8 cellular contexts compared by ENCODE assay signal in the genomic region with DNA sequence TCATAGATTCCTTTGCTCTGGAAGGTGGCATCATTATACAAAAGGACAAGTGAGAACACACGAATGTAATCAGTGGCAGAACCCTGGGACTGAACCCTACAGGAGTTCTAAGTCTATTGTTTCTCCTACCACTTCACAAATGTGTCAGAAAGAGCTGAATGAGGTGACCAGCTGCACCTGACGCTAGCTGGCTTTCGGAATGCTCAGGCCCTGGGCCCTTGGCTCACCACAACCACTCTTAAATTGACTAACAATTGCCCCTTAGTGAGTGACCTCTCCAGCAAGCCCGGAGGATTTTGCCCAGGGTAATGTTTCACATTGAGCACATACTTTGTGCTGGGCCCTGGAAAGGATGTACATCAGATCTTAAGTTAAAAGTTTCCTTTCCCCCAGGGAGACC. TPM values are rescaled to one million over a fixed set of nuclear protein-coding genes. Genes with fewer than 3 reads are reported as not detected.
DNase-seq lines count a peak whose midpoint lies in the region; ATAC-seq, FAIRE-seq and TF ChIP-seq lines count a peak whose summit lies in the region.

No MANE protein-coding gene starts in this region.

- CTCF ChIA-PET in activated CD4-positive, alpha-beta T cell treated with anti-CD3 and anti-CD28 coated beads, Interleukin-2, amount 10 ng/mL, durations not matched to agents 7 days and 5 days (lab: Charles Lee): interaction anchor here (0.9 to 2.1 kb wide), 5 partner anchors 13 to 36 kb away, joined by 3 to 5 read pairs (median 3); no protein-coding TSS in a partner anchor

- intact Hi-C loops in breast epithelium (cut with DNase I; ENCODE audit: low total_unique reads) (no loop called here), thyroid gland (cut with DNase I) (loop anchor here (5.0 kb wide), 1 partner anchor 42 kb away; a partner anchor contains a TSS)

- peaks cover 13% of the 10 kb centered on the region for H3K4me1 Mint-ChIP-seq in activated CD4-positive, alpha-beta T cell treated with anti-CD3 and anti-CD28 coated beads, Interleukin-2, amount 10 ng/mL, durations not matched to agents 7 days and 5 days

- H3K36me3 ChIP-seq in breast epithelium (no peaks in the 10 kb centered on the region), lung (ENCODE audit: control insufficient read depth in 2 of 2, insufficient read depth in 2 of 2, low read length in 2 of 2) (no peaks in the 10 kb centered on the region), thyroid gland (no peaks in the 10 kb centered on the region)

- H3K4me3 ChIP-seq in breast epithelium (peak overlapping the region in 1 of 3 donors; percentile 88), lung (no peak overlapping the region), thyroid gland (replicated peaks in 1 of 3) (peak overlapping the region in 1 of 3 donors; percentile 65)

- 58 to 78% methylated on average over 4 of the region's 4 CpGs for WGBS in lung, 2 donors
- WGBS in thyroid gland, 2 donors: 70 to 73% methylated on average over 4 of the region's 4 CpGs

- DNase-seq in activated CD4-positive, alpha-beta T cell treated with anti-CD3 and anti-CD28 coated beads, Interleukin-2, amount 10 ng/mL, durations not matched to agents 7 days and 5 days: no peak
- no peak for DNase-seq in activated CD4-positive, alpha-beta T cell treated with anti-CD3 and anti-CD28 coated beads for 48 hours
- DNase-seq in breast epithelium (ENCODE audit: low spot score in 2 of 2): no peak
- DNase-seq in lung (ENCODE audit: low spot score): no peak
- no peak for DNase-seq in thyroid gland
- DNase-seq in D721Med (ENCODE audit: insufficient read length, low spot score): no peak
- no peak for DNase-seq in Ammon's horn (ENCODE audit: low spot score)
- DNase-seq in SK-N-DZ (ENCODE audit: low spot score): no peak

- H3K4me3 Mint-ChIP-seq in activated CD4-positive, alpha-beta T cell treated with anti-CD3 and anti-CD28 coated beads, Interleukin-2, amount 10 ng/mL, durations not matched to agents 7 days and 5 days: peak overlapping the region; percentile 86

- H3K27ac ChIP-seq in breast epithelium (peak overlapping the region; percentile 41 to 97), lung (ENCODE audit: low read depth in 1 of 2, low read length in 1 of 2) (peak overlapping the region; percentile 56 to 95), thyroid gland (peak overlapping the region in 2 of 3 donors; percentile 76 to 92)

- peaks cover 5 to 6% of the 10 kb centered on the region in 2 donors for H3K4me1 ChIP-seq in breast epithelium
- peaks cover 0 to 8% of the 10 kb centered on the region in 2 donors for H3K4me1 ChIP-seq in lung (ENCODE audit: control insufficient read depth in 2 of 2, insufficient read depth in 2 of 2, low read length in 2 of 2)
- H3K4me1 ChIP-seq in thyroid gland: peaks cover 0 to 9% of the 10 kb centered on the region in 2 donors

- no peaks in the 10 kb centered on the region for H3K9me3 Mint-ChIP-seq in activated CD4-positive, alpha-beta T cell treated with anti-CD3 and anti-CD28 coated beads, Interleukin-2, amount 10 ng/mL, durations not matched to agents 7 days and 5 days

- no peaks in the 10 kb centered on the region for H3K9me3 ChIP-seq in breast epithelium
- H3K9me3 ChIP-seq in lung (ENCODE audit: control insufficient read depth in 2 of 2, insufficient read depth in 1 of 2, low read length in 1 of 2): no peaks in the 10 kb centered on the region
- no peaks in the 10 kb centered on the region for H3K9me3 ChIP-seq in thyroid gland

- POLR2A ChIA-PET in activated CD4-positive, alpha-beta T cell treated with anti-CD3 and anti-CD28 coated beads, Interleukin-2, amount 10 ng/mL, durations not matched to agents 7 days and 5 days (lab: Charles Lee): no interaction called here

- no peak for TF ChIP-seq CTCF in breast epithelium (IDR thresholded peaks at IDR 0.05)
- no peak for TF ChIP-seq CTCF in lung (IDR thresholded peaks at IDR 0.05; ENCODE audit: control extremely low read depth, extremely low read depth)
- no peak for TF ChIP-seq CTCF in thyroid gland (IDR thresholded peaks at IDR 0.05)
- no peak for TF ChIP-seq CTCF in D721Med (IDR thresholded peaks at IDR 0.05; ENCODE audit: insufficient read depth, missing control alignments)

- peaks cover 18% of the 10 kb centered on the region for H3K27me3 Mint-ChIP-seq in activated CD4-positive, alpha-beta T cell treated with anti-CD3 and anti-CD28 coated beads, Interleukin-2, amount 10 ng/mL, durations not matched to agents 7 days and 5 days

- H3K27ac Mint-ChIP-seq in activated CD4-positive, alpha-beta T cell treated with anti-CD3 and anti-CD28 coated beads, Interleukin-2, amount 10 ng/mL, durations not matched to agents 7 days and 5 days: no peak overlapping the region

- TF ChIP-seq POLR2A in breast epithelium (IDR thresholded peaks at IDR 0.05) (no peak), thyroid gland (IDR thresholded peaks at IDR 0.05) (no peak)

- H3K27me3 ChIP-seq in breast epithelium (no peaks in the 10 kb centered on the region), lung (ENCODE audit: control insufficient read depth, insufficient read depth) (no peaks in the 10 kb centered on the region), thyroid gland (no peaks in the 10 kb centered on the region)

- no peak for FAIRE-seq in D721Med (lab: Jason Lieb, UNC)

- ATAC-seq in lung (ENCODE audit: insufficient read depth, low FRiP score): no peak

- H3K36me3 Mint-ChIP-seq in activated CD4-positive, alpha-beta T cell treated with anti-CD3 and anti-CD28 coated beads, Interleukin-2, amount 10 ng/mL, durations not matched to agents 7 days and 5 days (ENCODE audit: low read depth): no peaks in the 10 kb centered on the region

RNA-seq across cellular contexts. Expression of a gene that starts 41.2 kb away (rescaled TPM):
- under 1 TPM; 0.25 to 0.40 TPM for total RNA-seq in activated CD4-positive, alpha-beta T cell treated with anti-CD3 and anti-CD28 coated beads, Interleukin-2, amount 10 ng/mL, durations not matched to agents 7 days and 5 days
- 100 to 1,000 TPM in 1 of 3 donors, 10 to 100 TPM in 2; 57.0 to 100 (median 67.8) TPM for total RNA-seq in breast epithelium
- total RNA-seq in lung: 100 to 1,000 TPM in 1 of 2 donors, 10 to 100 TPM in 1; 19.1 to 140 TPM
- polyA plus RNA-seq in lung: 10 to 100 TPM in 1 of 2 donors, 1 to 10 TPM in 1; 5.4 to 14.4 TPM
- 10 to 100 TPM; 18.3 to 59.8 (median 35.0) TPM for total RNA-seq in thyroid gland
- 3.8 and 5.6 TPM in 2 replicates for polyA plus RNA-seq in SK-N-DZ (2014; cell fraction: cytosol; rRNA removed)
- 6.6 and 10.4 TPM in 2 replicates for polyA plus RNA-seq in SK-N-DZ (2014; cell fraction: nucleus; rRNA removed)

Comparison
In these comparisons a context has a peak if more than half of its experiments do, and no peak if none do; other contexts are left out.
1. RNA of a gene that starts 41.2 kb away (total RNA-seq): 19.1 to 140 TPM in lung, 57.0 to 100 TPM in breast epithelium and 18.3 to 59.8 TPM in thyroid gland; 0.25 to 0.40 TPM in activated CD4-positive, alpha-beta T cell treated with anti-CD3 and anti-CD28 coated beads, Interleukin-2, amount 10 ng/mL, durations not matched to agents 7 days and 5 days; every median in the first group is over 10 times any median in the second.
2. Peak in every context shown above with its lines, with median percentiles within 50 percentile points of each other: H3K27ac ChIP-seq.